27 cellular contexts compared by ENCODE assay signal in genomic region chr2:123209185-123209584, GRCh38.
DNase-seq lines count a peak whose midpoint lies in the region; ATAC-seq and TF ChIP-seq lines count a peak whose summit lies in the region.
"Had no signal": no experiment of that assay in that cellular context is flagged by ENCODE, and none has a peak within 500 bp of the region (broad histone marks: within the 10 kb centered on the region; RNA-seq: fewer than 3 reads in every experiment).

No MANE protein-coding gene starts in this region.

- DNase-seq in SK-N-SH, result peak; percentile 14
- DNase-seq: 8988T; ACHN; AML-193; BE2C; C1 segment of cervical spinal cord; Caco-2; Calu3; CD4-positive, alpha-beta memory T cell; CD4-positive, alpha-beta T cell; CD4-positive, CD25-positive, alpha-beta regulatory T cell; CD8-positive, alpha-beta memory T cell; CD8-positive, alpha-beta T cell; COR-L47; DMS 273 treated with DMSO at 0.1 percent for 48 hours; DMS153; DMS53; DMS79; DMS79 treated with DMSO at 0.1 percent for 48 hours; DND-41; EL had no signal

- H3K4me3 ChIP-seq in SK-N-SH (ENCODE audit: low read depth in 2 of 2, low read length in 1 of 2), result no peak overlapping the region
- H3K4me3 ChIP-seq: A549; BLaER1; BLaER1 treated with 17β-estradiol and CSF1 and Interleukin-3, amounts not matched to agents 10 nM and 100 nM had no signal

- no peaks in the 10 kb centered on the region for H3F3A ChIP-seq in SK-N-SH (replicated peaks; ENCODE audit: insufficient read depth)

- no peaks in the 10 kb centered on the region for H3K27me3 ChIP-seq in SK-N-SH (ENCODE audit: insufficient read depth)
- H3K27me3 ChIP-seq: BE2C; BLaER1; BLaER1 treated with 17β-estradiol and CSF1 and Interleukin-3, amounts not matched to agents 10 nM and 100 nM had no signal

- no peaks in the 10 kb centered on the region for H3K9me3 ChIP-seq in SK-N-SH
- H3K9me3 ChIP-seq: BE2C; BLaER1; BLaER1 treated with 17β-estradiol and CSF1 and Interleukin-3, amounts not matched to agents 10 nM and 100 nM; Caco-2 had no signal

- CTCF ChIA-PET in SK-N-SH (lab: Yijun Ruan, JAX), result no interaction called here

- peak; percentile 36; the same call in 1 of the 2 replicates for TF ChIP-seq RAD21 in SK-N-SH (IDR thresholded peaks at IDR 0.05; ENCODE audit: low read length)

- no peak for ATAC-seq in SK-N-SH treated with all-trans-retinoic acid at 6 μM for 48 hours
- ATAC-seq: A549; CD8-positive, alpha-beta T cell had no signal

- no peak overlapping the region for H2AFZ ChIP-seq in SK-N-SH (ENCODE audit: low read depth)

- H3K4me2 ChIP-seq in SK-N-SH, result no peak overlapping the region
- H3K4me2 ChIP-seq: A549; BLaER1; BLaER1 treated with 17β-estradiol and CSF1 and Interleukin-3, amounts not matched to agents 10 nM and 100 nM had no signal

- H3K4me1 ChIP-seq in SK-N-SH (ENCODE audit: control insufficient read depth in 1 of 2, insufficient read depth in 2 of 2, low read depth in 1 of 2, low read length in 1 of 2), result no peaks in the 10 kb centered on the region
- H3K4me1 ChIP-seq: A549; BE2C; BLaER1; BLaER1 treated with 17β-estradiol and CSF1 and Interleukin-3, amounts not matched to agents 10 nM and 100 nM; Caco-2 had no signal

- whole genome bisulfite sequencing in SK-N-SH (ENCODE audit: low lambda C conversion rate), result 2% methylated on average over 2 of the region's 2 CpGs

- POLR2A ChIA-PET in SK-N-SH (lab: Yijun Ruan, JAX), result no interaction called here

- H3K9me2 ChIP-seq in SK-N-SH, result no peaks in the 10 kb centered on the region; the same call in 1 of the 2 replicates

- no peak for TF ChIP-seq CTCF in SK-N-SH (IDR thresholded peaks at IDR 0.05)

- H3K36me3 ChIP-seq in SK-N-SH (replicated peaks in 1 of 2; ENCODE audit: control insufficient read depth in 1 of 2, insufficient read depth in 2 of 2, low read length in 1 of 2), result no peaks in the 10 kb centered on the region
- H3K36me3 ChIP-seq: BE2C; BLaER1; BLaER1 treated with 17β-estradiol and CSF1 and Interleukin-3, amounts not matched to agents 10 nM and 100 nM had no signal

- TF ChIP-seq EP300 in SK-N-SH (IDR thresholded peaks at IDR 0.05; ENCODE audit: borderline replicate concordance in 1 of 2, low read depth in 1 of 2, low read length in 1 of 2), result peak in 1 of 2 experiments; percentile 72; a peak in 2 of 4 replicates

- no peak overlapping the region; a peak in 1 of 4 replicates for H3K27ac ChIP-seq in SK-N-SH (ENCODE audit: low read depth in 2 of 2, low read length in 1 of 2)
- H3K27ac ChIP-seq: 22Rv1; A549; BLaER1; BLaER1 treated with 17β-estradiol and CSF1 and Interleukin-3, amounts not matched to agents 10 nM and 100 nM; C4-2B had no signal

- H3K79me2 ChIP-seq in SK-N-SH (ENCODE audit: insufficient read depth), result no peaks in the 10 kb centered on the region

- H4K20me1 ChIP-seq in SK-N-SH (ENCODE audit: insufficient read depth), result no peaks in the 10 kb centered on the region
- H4K20me1 ChIP-seq: BLaER1; BLaER1 treated with 17β-estradiol and CSF1 and Interleukin-3, amounts not matched to agents 10 nM and 100 nM had no signal

- H3K9ac ChIP-seq in SK-N-SH, result no peak overlapping the region
- H3K9ac ChIP-seq: BLaER1; BLaER1 treated with 17β-estradiol and CSF1 and Interleukin-3, amounts not matched to agents 10 nM and 100 nM had no signal

TF ChIP-seq in SK-N-SH, 30 proteins besides CTCF, POLR2A, EP300 and RAD21:
- TF ChIP-seq RCOR1 (IDR thresholded peaks at IDR 0.05; ENCODE audit: low read length) (peak; percentile 69; the same call in 1 of the 2 replicates), GATA2 (CRISPR knock-in tag; IDR thresholded peaks at IDR 0.05) (peak; percentile 76), TEAD4 (IDR thresholded peaks at IDR 0.05; ENCODE audit: borderline replicate concordance, insufficient read depth) (no peak), TCF12 (IDR thresholded peaks at IDR 0.05) (no peak), CHD2 (IDR thresholded peaks at IDR 0.05; ENCODE audit: low read length, partially characterized antibody) (peak; percentile 19)

TF ChIP-seq in SK-N-SH treated with all-trans-retinoic acid at 6 μM for 48 hours, 23 proteins besides CTCF, POLR2A, EP300 and RAD21:
- no peak for TF ChIP-seq PPARA (CRISPR knock-in tag; IDR thresholded peaks at IDR 0.05; ENCODE audit: borderline replicate concordance)
- no peak for TF ChIP-seq ZC3H10 (CRISPR knock-in tag; IDR thresholded peaks at IDR 0.05)
- no peak for TF ChIP-seq ESRRG (CRISPR knock-in tag; IDR thresholded peaks at IDR 0.05)
- TF ChIP-seq RARB (CRISPR knock-in tag; IDR thresholded peaks at IDR 0.05), result no peak
- no peak for TF ChIP-seq GLIS3 (CRISPR knock-in tag; IDR thresholded peaks at IDR 0.05)
- no peak for TF ChIP-seq POU6F1 (CRISPR knock-in tag; IDR thresholded peaks at IDR 0.05; ENCODE audit: borderline replicate concordance, low read depth)
- no peak for TF ChIP-seq ISL1 (CRISPR knock-in tag; IDR thresholded peaks at IDR 0.05)
- TF ChIP-seq ZNF70 (CRISPR knock-in tag; IDR thresholded peaks at IDR 0.05), result no peak
- TF ChIP-seq SNAI2 (CRISPR knock-in tag; IDR thresholded peaks at IDR 0.05), result no peak
- no peak for TF ChIP-seq TOX (CRISPR knock-in tag; IDR thresholded peaks at IDR 0.05; ENCODE audit: borderline replicate concordance)
- no peak for TF ChIP-seq PATZ1 (CRISPR knock-in tag; IDR thresholded peaks at IDR 0.05; ENCODE audit: borderline replicate concordance)
- TF ChIP-seq CSDC2 (CRISPR knock-in tag; IDR thresholded peaks at IDR 0.05), result no peak
- TF ChIP-seq TCF4 (CRISPR knock-in tag; IDR thresholded peaks at IDR 0.05; ENCODE audit: borderline replicate concordance), result no peak
- TF ChIP-seq ZNF565 (CRISPR knock-in tag; conservative IDR thresholded peaks at IDR 0.05; ENCODE audit: low read depth), result no peak
- TF ChIP-seq ZFP30 (CRISPR knock-in tag; IDR thresholded peaks at IDR 0.05), result no peak
- no peak for TF ChIP-seq CSRNP3 (CRISPR knock-in tag; IDR thresholded peaks at IDR 0.05)
- no peak for TF ChIP-seq OSR1 (CRISPR knock-in tag; IDR thresholded peaks at IDR 0.05)
- no peak for TF ChIP-seq CREB5 (CRISPR knock-in tag; IDR thresholded peaks at IDR 0.05; ENCODE audit: low read depth)
- no peak for TF ChIP-seq ZFP3 (CRISPR knock-in tag; IDR thresholded peaks at IDR 0.05)
